Comparison of ENCODE assay signal across 1 cellular context in the genomic region with DNA sequence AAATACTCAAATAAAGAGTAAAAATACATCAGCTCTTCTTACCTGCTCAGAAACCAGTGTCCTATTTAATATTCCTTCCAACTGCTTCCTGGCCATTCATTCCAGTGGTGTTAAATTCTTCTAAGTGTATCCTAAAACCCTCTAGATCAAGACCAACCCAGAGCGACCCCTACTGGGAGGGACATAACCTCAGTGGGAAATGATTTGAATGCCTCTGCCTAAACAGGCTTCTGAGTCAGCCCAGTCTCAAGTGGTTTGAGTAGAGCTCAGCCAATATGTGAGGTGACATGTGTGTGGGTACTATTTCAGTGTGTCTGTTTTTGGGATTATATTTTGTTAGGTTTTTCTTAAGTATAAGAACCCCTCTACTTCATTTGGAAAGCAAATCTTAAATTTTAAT.
TF ChIP-seq lines count a peak whose summit lies in the region.

No MANE protein-coding gene starts in this region.

TF ChIP-seq in IMR-90, 13 proteins besides CTCF, POLR2A, EP300 and RAD21 (continued from another document):
- TF ChIP-seq BHLHE40 (IDR thresholded peaks at IDR 0.05; ENCODE audit: low read depth, low read length) = no peak
- TF ChIP-seq, protein P1, sequence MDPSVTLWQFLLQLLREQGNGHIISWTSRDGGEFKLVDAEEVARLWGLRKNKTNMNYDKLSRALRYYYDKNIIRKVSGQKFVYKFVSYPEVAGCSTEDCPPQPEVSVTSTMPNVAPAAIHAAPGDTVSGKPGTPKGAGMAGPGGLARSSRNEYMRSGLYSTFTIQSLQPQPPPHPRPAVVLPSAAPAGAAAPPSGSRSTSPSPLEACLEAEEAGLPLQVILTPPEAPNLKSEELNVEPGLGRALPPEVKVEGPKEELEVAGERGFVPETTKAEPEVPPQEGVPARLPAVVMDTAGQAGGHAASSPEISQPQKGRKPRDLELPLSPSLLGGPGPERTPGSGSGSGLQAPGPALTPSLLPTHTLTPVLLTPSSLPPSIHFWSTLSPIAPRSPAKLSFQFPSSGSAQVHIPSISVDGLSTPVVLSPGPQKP (IDR thresholded peaks at IDR 0.05; ENCODE audit: borderline replicate concordance, low read depth, low read length) = no peak
- TF ChIP-seq RCOR1 (IDR thresholded peaks at IDR 0.05; ENCODE audit: insufficient replicate concordance, low read length) = no peak
- no peak for TF ChIP-seq MXI1 (IDR thresholded peaks at IDR 0.05; ENCODE audit: borderline replicate concordance, low read depth, low read length)
- TF ChIP-seq RFX5 (IDR thresholded peaks at IDR 0.05; ENCODE audit: low read depth, low read length) = no peak
- no peak for TF ChIP-seq NFE2L2 (IDR thresholded peaks at IDR 0.05; ENCODE audit: low read depth, low read length)
